In the genomic region with DNA sequence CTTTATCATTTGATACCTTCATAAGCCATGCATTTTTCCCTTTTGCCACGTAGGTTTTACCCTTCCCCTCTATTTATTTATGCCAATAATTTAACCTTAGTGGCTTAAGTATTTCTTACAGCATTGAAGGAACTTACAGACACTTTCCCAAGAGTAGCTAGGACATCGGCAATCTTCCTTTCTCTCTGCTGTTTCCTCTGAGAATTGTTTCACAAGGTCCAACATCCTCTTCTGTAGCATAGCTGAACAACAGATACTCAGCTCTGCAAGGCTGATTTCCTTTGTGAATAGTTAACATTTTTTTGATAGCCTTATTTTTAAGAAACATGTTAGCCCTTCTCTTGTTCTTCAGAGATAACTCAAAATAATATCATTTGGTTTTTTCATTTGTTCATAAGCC, we compare ENCODE assay signal across 17 cellular contexts. TPM values are rescaled to one million over a fixed set of nuclear protein-coding genes. Genes with fewer than 3 reads are reported as not detected.
DNase-seq lines count a peak whose midpoint lies in the region; ATAC-seq, FAIRE-seq and TF ChIP-seq lines count a peak whose summit lies in the region.
"Had no signal": no experiment of that assay in that cellular context is flagged by ENCODE, and none has a peak within 500 bp of the region (broad histone marks: within the 10 kb centered on the region; RNA-seq: fewer than 3 reads in every experiment).

No MANE protein-coding gene starts in this region.

- peaks cover 9% of the 10 kb centered on the region for H3K79me2 ChIP-seq in PC-3 (ENCODE audit: low read length)

- H3K4me1 Mint-ChIP-seq in CD14-positive monocyte (peaks cover 69% of the 10 kb centered on the region), endothelial cell (ENCODE audit: unreplicated experiment) (peaks cover 32% of the 10 kb centered on the region)

- peak; percentile 41 for FAIRE-seq in GM12891 (lab: Jason Lieb, UNC)
- FAIRE-seq: G401.6 had no signal

- H3K36me3 Mint-ChIP-seq in CD14-positive monocyte (peaks cover 2 to 4% of the 10 kb centered on the region in 2 donors), endothelial cell (ENCODE audit: low read depth, unreplicated experiment) (no peaks in the 10 kb centered on the region)

- H3K27ac ChIP-seq in PC-3 (ENCODE audit: low read length) (no peak overlapping the region), heart left ventricle (peak overlapping the region in 1 of 12 donors; percentile 89)
- H3K27ac ChIP-seq: hepatocyte, vagina had no signal

- H3K27me3 ChIP-seq in PC-3 (ENCODE audit: low read length) (no peaks in the 10 kb centered on the region), heart left ventricle (no peaks in the 10 kb centered on the region)
- H3K27me3 ChIP-seq: hepatocyte, vagina had no signal

- H3K9me3 Mint-ChIP-seq in CD14-positive monocyte (no peaks in the 10 kb centered on the region), endothelial cell (ENCODE audit: unreplicated experiment) (no peaks in the 10 kb centered on the region)
- H3K9me3 Mint-ChIP-seq: activated naive CD4-positive, alpha-beta T cell treated with anti-CD3 and anti-CD28 coated beads for 36 hours had no signal

- TF ChIP-seq CTCF in CD14-positive monocyte (IDR thresholded peaks at IDR 0.05), result no peak
- no peak for TF ChIP-seq CTCF in PC-3 (conservative IDR thresholded peaks at IDR 0.05; ENCODE audit: low read depth, low read length)
- no peak for TF ChIP-seq CTCF in endothelial cell (IDR thresholded peaks at IDR 0.05; ENCODE audit: unreplicated experiment)
- TF ChIP-seq CTCF in heart left ventricle (IDR thresholded peaks at IDR 0.05), result no peak

- H3K9me2 ChIP-seq in PC-3 (replicated peaks; ENCODE audit: low read length), result no peaks in the 10 kb centered on the region

- intact Hi-C loops in CD14-positive monocyte (cut with micrococcal nuclease), result no loop called here
- intact Hi-C loops in PC-3 (cut with micrococcal nuclease), result no loop called here
- intact Hi-C loops in heart left ventricle (cut with DNase I), result loop anchor here in 1 of 10 donors (2.0 kb wide), 1 partner anchor 24 kb away; a partner anchor contains a TSS

- H4K20me1 ChIP-seq in PC-3 (ENCODE audit: low read length), result no peaks in the 10 kb centered on the region

- POLR2A ChIA-PET in PC-3 (lab: Charles Lee; ENCODE audit: unreplicated experiment), result no interaction called here

- H3K4me3 Mint-ChIP-seq in CD14-positive monocyte (peak overlapping the region; percentile 82 to 92), endothelial cell (ENCODE audit: unreplicated experiment) (peak overlapping the region; percentile 97)

- TF ChIP-seq POLR2A in GM12891 (IDR thresholded peaks at IDR 0.05; ENCODE audit: low read depth, low read length), result no peak
- TF ChIP-seq POLR2A in heart left ventricle (IDR thresholded peaks at IDR 0.05), result no peak

- H3K9ac ChIP-seq in PC-3 (ENCODE audit: low read length), result no peak overlapping the region

- no peaks in the 10 kb centered on the region for H3F3A ChIP-seq in PC-3 (ENCODE audit: low read length, unreplicated experiment)

- CTCF ChIA-PET in PC-3 (lab: Charles Lee), result no interaction called here

- H3K27me3 Mint-ChIP-seq in CD14-positive monocyte (ENCODE audit: low read depth in 3 of 3) (no peaks in the 10 kb centered on the region), endothelial cell (ENCODE audit: unreplicated experiment) (no peaks in the 10 kb centered on the region)

- H3K27ac Mint-ChIP-seq in CD14-positive monocyte (peak overlapping the region; percentile 20 to 97 (median 87)), endothelial cell (ENCODE audit: unreplicated experiment) (peak overlapping the region; percentile 87)
- H3K27ac Mint-ChIP-seq: activated naive CD4-positive, alpha-beta T cell treated with anti-CD3 and anti-CD28 coated beads for 36 hours had no signal

- H3K4me1 ChIP-seq in PC-3 (ENCODE audit: insufficient read depth, low read length) (peaks cover 10% of the 10 kb centered on the region), heart left ventricle (peaks cover 0 to 18% (median 4%) of the 10 kb centered on the region in 12 donors)

- no peak for ATAC-seq in PC-3
- no peak for ATAC-seq in HG03139 (IDR thresholded peaks at IDR 0.05; ENCODE audit: unreplicated experiment)
- ATAC-seq in heart left ventricle, result no peak

- H3K4me3 ChIP-seq in PC-3 (ENCODE audit: low read length), result no peak overlapping the region
- H3K4me3 ChIP-seq in heart left ventricle, result peak overlapping the region in 1 of 12 donors; percentile 73

- H3K9me3 ChIP-seq in PC-3 (ENCODE audit: low read length) (no peaks in the 10 kb centered on the region), heart left ventricle (no peaks in the 10 kb centered on the region)
- H3K9me3 ChIP-seq: vagina had no signal

- peak overlapping the region; percentile 88; the same call in 1 of the 2 replicates for H2AFZ ChIP-seq in PC-3 (ENCODE audit: low read length)

- WGBS in heart left ventricle, 4 donors, result 51 to 69% (median 62%) methylated on average over 2 of the region's 2 CpGs

- H3K36me3 ChIP-seq in PC-3 (ENCODE audit: low read depth, low read length) (no peaks in the 10 kb centered on the region), heart left ventricle (no peaks in the 10 kb centered on the region)
- H3K36me3 ChIP-seq: vagina had no signal

- DNase-seq in CD14-positive monocyte (ENCODE audit: low spot score) (no peak), GM12891 (ENCODE audit: insufficient read length, low spot score) (no peak), PC-3 (no peak), endothelial cell (ENCODE audit: low spot score) (no peak), GM19240 (ENCODE audit: insufficient read length, low spot score) (no peak), heart left ventricle (no peak)
- DNase-seq: activated CD4-positive, alpha-beta T cell treated with anti-CD3 and anti-CD28 coated beads, Interleukin-2, amount 50 U/mL, for 1 hour; activated naive CD4-positive, alpha-beta T cell treated with anti-CD3 and anti-CD28 coated beads for 36 hours; islet precursor cell; mammary epithelial cell; NCI-H1092 treated with DMSO at 0.1 percent for 48 hours; NCI-H524; stimulated activated CD4-positive, alpha-beta T cell treated with anti-CD3 and anti-CD28 coated beads, Interleukin-4, amount 100 ng/mL, for 24 hours had no signal

- no TSS peak for BruUV-seq in PC-3 (replicated peaks; lab: Mats Ljungman, UMichigan)

- 0 out of 2 replicates have a peak overlapping the region, but pooled peaks have one; percentile 79 for H3K4me2 ChIP-seq in PC-3 (ENCODE audit: low read length)

TF ChIP-seq in GM12891, 5 proteins besides CTCF, POLR2A, EP300 and RAD21:
- no peak for TF ChIP-seq POLR2AphosphoS5 (IDR thresholded peaks at IDR 0.05; ENCODE audit: low read depth, low read length)
- TF ChIP-seq TAF1 (IDR thresholded peaks at IDR 0.05; ENCODE audit: low read depth, low read length), result no peak
- TF ChIP-seq POU2F2 (IDR thresholded peaks at IDR 0.05; ENCODE audit: low read depth, low read length), result no peak
- TF ChIP-seq PAX5 (IDR thresholded peaks at IDR 0.05; ENCODE audit: insufficient read depth, low read length, severe bottlenecking), result no peak
- TF ChIP-seq SPI1 (IDR thresholded peaks at IDR 0.05; ENCODE audit: low read depth, low read length), result no peak

RNA-seq across cellular contexts. Expression of a gene that starts 1.1 kb away (rescaled TPM):
- polyA plus RNA-seq in CD14-positive monocyte (100 to 1,000 TPM; 400 to 441 TPM), heart left ventricle (10 to 100 TPM in 1 of 2 donors, 1 to 10 TPM in 1; 3.0 to 11.0 TPM)
- 23.4 TPM for polyA plus RNA-seq in GM12891 (2012; ENCODE audit: low read depth, missing spikeins)
- total RNA-seq in PC-3 (2014; rRNA removed) (10.2 and 18.7 TPM in 2 replicates), endothelial cell (ENCODE audit: unreplicated experiment) (123 TPM), heart left ventricle (10 to 100 TPM in 2 of 9 donors, 1 to 10 TPM in 7; 5.8 to 20.3 (median 6.4) TPM)

RNA-seq across cellular contexts. Expression of a gene that starts 24.4 kb away (rescaled TPM):
- polyA plus RNA-seq in CD14-positive monocyte (10 to 100 TPM; 11.6 to 17.1 TPM), heart left ventricle (1 to 10 TPM; 3.4 to 3.6 TPM)
- 25.3 TPM for polyA plus RNA-seq in GM12891 (2012; ENCODE audit: low read depth, missing spikeins)
- total RNA-seq in PC-3 (2014; rRNA removed) (7.8 and 9.3 TPM in 2 replicates), endothelial cell (ENCODE audit: unreplicated experiment) (5.2 TPM), heart left ventricle (10 to 100 TPM in 3 of 9 donors, 1 to 10 TPM in 6; 4.5 to 24.2 (median 6.8) TPM)
